Comparison of ENCODE assay signal across 9 cellular contexts in genomic region chr1:243264718-243265117, GRCh38. TPM values are rescaled to one million over a fixed set of nuclear protein-coding genes. Genes with fewer than 3 reads are reported as not detected.
A peak's percentile ranks its signal among the peaks of the same experiment; 100 is the strongest.
DNase-seq lines count a peak whose midpoint lies in the region; ATAC-seq and TF ChIP-seq lines count a peak whose summit lies in the region.
"Had no signal": no experiment of that assay in that cellular context is flagged by ENCODE, and none has a peak within 500 bp of the region (broad histone marks: within the 10 kb centered on the region; RNA-seq: fewer than 3 reads in every experiment).

No MANE protein-coding gene starts in this region.

- peaks cover 33% of the 10 kb centered on the region; the same call in 1 of the 2 replicates for H3K79me2 ChIP-seq in PC-9 (ENCODE audit: low read depth)
- H3K79me2 ChIP-seq in GM23338 (replicated peaks; ENCODE audit: insufficient read depth) = no peaks in the 10 kb centered on the region

- H3K36me3 ChIP-seq in PC-9 (ENCODE audit: low read depth) (no peaks in the 10 kb centered on the region), skeletal muscle satellite cell (ENCODE audit: insufficient read depth, low read length) (peaks cover 4% of the 10 kb centered on the region), GM23338 (ENCODE audit: insufficient read depth) (no peaks in the 10 kb centered on the region)

- H3K4me1 Mint-ChIP-seq in GM23338 = peaks cover 11% of the 10 kb centered on the region

- POLR2A ChIA-PET in PC-9 (lab: Charles Lee; ENCODE audit: unreplicated experiment) = no interaction called here

- BruUV-seq in PC-9 (replicated peaks; lab: Mats Ljungman, UMichigan) = no TSS peak

- H3K9ac ChIP-seq in skeletal muscle satellite cell (ENCODE audit: low read depth, low read length) = peak overlapping the region; percentile 5

- H3K27me3 Mint-ChIP-seq in GM23338 (ENCODE audit: insufficient read depth, low read depth, poor library complexity) = no peaks in the 10 kb centered on the region

- H3K27ac Mint-ChIP-seq in GM23338 = no peak overlapping the region

- H3K36me3 Mint-ChIP-seq in GM23338 (ENCODE audit: low read depth) = no peaks in the 10 kb centered on the region; the same call in 2 of the 3 replicates

- no peak overlapping the region for H3K4me3 Mint-ChIP-seq in GM23338

- H3K4me2 ChIP-seq in PC-9 (no peak overlapping the region), skeletal muscle satellite cell (ENCODE audit: low read length) (peak overlapping the region; percentile 59), GM23338 (no peak overlapping the region)

- H3K9me3 Mint-ChIP-seq in GM23338 = no peaks in the 10 kb centered on the region; the same call in 2 of the 3 replicates

- CTCF ChIA-PET in PC-9 (lab: Charles Lee) = interaction anchor here (0.6 kb wide), 1 partner anchor 1706 kb away, joined by 4 read pairs; no protein-coding TSS in a partner anchor

- no peaks in the 10 kb centered on the region for H3K27me3 ChIP-seq in PC-9 (ENCODE audit: insufficient read depth, low read depth)
- H3K27me3 ChIP-seq in skeletal muscle satellite cell (ENCODE audit: control insufficient read depth, insufficient read depth, low read length) = no peaks in the 10 kb centered on the region
- no peaks in the 10 kb centered on the region for H3K27me3 ChIP-seq in GM23338 (ENCODE audit: insufficient read depth)

- H4K20me1 ChIP-seq in PC-9 (ENCODE audit: insufficient read depth) = no peaks in the 10 kb centered on the region
- H4K20me1 ChIP-seq in GM23338 (replicated peaks; ENCODE audit: insufficient read depth) = no peaks in the 10 kb centered on the region

- peak; percentile 49 for ATAC-seq in GM21717 (IDR thresholded peaks at IDR 0.05; ENCODE audit: unreplicated experiment)
- ATAC-seq in HG02884 (IDR thresholded peaks at IDR 0.05; ENCODE audit: unreplicated experiment) = no peak
- ATAC-seq in GM23338 = no peak

- peaks cover 30% of the 10 kb centered on the region for H3K4me1 ChIP-seq in PC-9 (replicated peaks; ENCODE audit: insufficient read depth)
- H3K4me1 ChIP-seq in skeletal muscle satellite cell (ENCODE audit: control insufficient read depth, insufficient read depth, low read length) = peaks cover 58% of the 10 kb centered on the region
- peaks cover 8% of the 10 kb centered on the region; the same call in 1 of the 2 replicates for H3K4me1 ChIP-seq in GM23338 (ENCODE audit: insufficient read depth)

- H2AFZ ChIP-seq in PC-9 (no peak overlapping the region), GM23338 (no peak overlapping the region)

- H3K4me3 ChIP-seq in PC-9 = no peak overlapping the region
- H3K4me3 ChIP-seq in fibroblast of mammary gland (ENCODE audit: control insufficient read depth, low read depth, low read length) = no peak overlapping the region
- no peak overlapping the region for H3K4me3 ChIP-seq in skeletal muscle satellite cell (ENCODE audit: low read length)
- no peak overlapping the region for H3K4me3 ChIP-seq in GM23338

- H3F3A ChIP-seq in PC-9 (ENCODE audit: insufficient read depth, low read depth) (peaks cover 29% of the 10 kb centered on the region), GM23338 (replicated peaks; ENCODE audit: low read depth) (no peaks in the 10 kb centered on the region; the same call in 1 of the 2 replicates)

- no peak for TF ChIP-seq CTCF in PC-9 (conservative IDR thresholded peaks at IDR 0.05)
- no peak for TF ChIP-seq CTCF in fibroblast of mammary gland (conservative IDR thresholded peaks at IDR 0.05; ENCODE audit: control insufficient read depth, insufficient read depth, low read depth, low read length)
- TF ChIP-seq CTCF in GM23338 (conservative IDR thresholded peaks at IDR 0.05; ENCODE audit: low read depth in 2 of 2) = no peak

- no peaks in the 10 kb centered on the region for H3K9me2 ChIP-seq in PC-9 (ENCODE audit: insufficient read depth)
- H3K9me2 ChIP-seq in GM23338 (ENCODE audit: insufficient read depth) = no peaks in the 10 kb centered on the region

- no peak for DNase-seq in PC-9
- DNase-seq in fibroblast of mammary gland (ENCODE audit: low read depth) = peak; percentile 94
- DNase-seq in mesenteric fat pad (ENCODE audit: low spot score) = no peak
- DNase-seq in NCI-H2107 treated with DMSO at 0.1 percent for 48 hours (lab: John Stamatoyannopoulos, UW; ENCODE audit: unreplicated experiment) = no peak
- no peak for DNase-seq in GM23338 (ENCODE audit: low spot score)
- DNase-seq: NCI-H2029 had no signal

- intact Hi-C loops in PC-9 (cut with micrococcal nuclease; ENCODE audit: unreplicated experiment) = no loop called here

- H3K9me3 ChIP-seq in PC-9 (ENCODE audit: insufficient read depth, low read depth) (no peaks in the 10 kb centered on the region), skeletal muscle satellite cell (replicated peaks; ENCODE audit: low read length) (no peaks in the 10 kb centered on the region)

- H3K27ac ChIP-seq in PC-9 = 0 out of 2 replicates have a peak overlapping the region, but pooled peaks have one; percentile 8
- H3K27ac ChIP-seq in GM23338 (ENCODE audit: low read depth) = no peak overlapping the region

TF ChIP-seq in GM23338, 12 proteins besides CTCF, POLR2A, EP300 and RAD21 (continues in another document):
- TF ChIP-seq ZNF331 (CRISPR knock-in tag; IDR thresholded peaks at IDR 0.05; ENCODE audit: low read depth) (no peak), ZNF114 (CRISPR knock-in tag; IDR thresholded peaks at IDR 0.05) (no peak), ETS1 (IDR thresholded peaks at IDR 0.05) (no peak)

RNA-seq across cellular contexts. Expression of gene SDCCAG8, which starts 8.9 kb away (rescaled TPM):
- total RNA-seq in PC-9 (2021) = 20.7 and 22.7 TPM in 2 replicates
- 40.2 and 43.9 TPM in 2 replicates for total RNA-seq in skeletal muscle satellite cell (2012; rRNA removed)
- total RNA-seq in mesenteric fat pad = 41.7 TPM
- 16.1 and 28.0 TPM in 2 replicates for total RNA-seq in GM23338 (2014; rRNA removed; shearing (Covaris generic))
- polyA plus RNA-seq in GM23338 (2016; fragmentation: Nextera tagmentation; extraction: Ambion mirVana) = 66.7 and 70.2 TPM in 2 replicates

RNA-seq across cellular contexts. Expression of gene CEP170, which starts 9.6 kb away (rescaled TPM):
- total RNA-seq in PC-9 (2021) (40.8 and 44.6 TPM in 2 replicates), mesenteric fat pad (68.8 TPM)
- 105 and 122 TPM in 2 replicates for total RNA-seq in skeletal muscle satellite cell (2012; rRNA removed)
- total RNA-seq in GM23338 (2014; rRNA removed; shearing (Covaris generic)) = 93.1 and 100 TPM in 2 replicates
- 89.2 and 104 TPM in 2 replicates for polyA plus RNA-seq in GM23338 (2016; fragmentation: Nextera tagmentation; extraction: Ambion mirVana)
